In genomic region chr22:20585640-20586402, GRCh38 we compare ENCODE assay signal across 19 cellular contexts.
DNase-seq lines count a peak whose midpoint lies in the region; ATAC-seq and TF ChIP-seq lines count a peak whose summit lies in the region.
"Had no signal": no experiment of that assay in that cellular context is flagged by ENCODE, and none has a peak within 500 bp of the region (broad histone marks: within the 10 kb centered on the region; RNA-seq: fewer than 3 reads in every experiment).

No MANE protein-coding gene starts in this region.

- no peak overlapping the region for H3K9ac ChIP-seq in trophoblast cell (ENCODE audit: low read length)

- 85 to 100% (median 94%) methylated on average over 3 to 12 of the region's 12 CpGs for WGBS in heart left ventricle, 4 donors
- no CpG with 5 or more reads among the region's 12 CpGs for WGBS in trophoblast cell (ENCODE audit: extremely low coverage, insufficient coverage, insufficient read length)

- no peak overlapping the region for H3K14ac ChIP-seq in trophoblast cell (ENCODE audit: low read length)

- no peak overlapping the region for H4K8ac ChIP-seq in trophoblast cell (ENCODE audit: low read depth, low read length)

- no peak overlapping the region for H2BK12ac ChIP-seq in trophoblast cell (ENCODE audit: low read length)

- H2BK5ac ChIP-seq in trophoblast cell (ENCODE audit: low read depth, low read length, poor library complexity), result no peak overlapping the region

- POLR2A ChIA-PET in RWPE1 (lab: Yijun Ruan, JAX; ENCODE audit: low non-redundant PET), result no interaction called here

- H2AFZ ChIP-seq in trophoblast cell (ENCODE audit: insufficient read depth, low read length, poor library complexity), result no peak overlapping the region

- H3K36me3 ChIP-seq in heart left ventricle, result peaks cover 0 to 73% (median 61%) of the 10 kb centered on the region in 9 donors
- peaks cover 70 to 71% of the 10 kb centered on the region in 2 experiments for H3K36me3 ChIP-seq in trophoblast cell (ENCODE audit: control insufficient read depth in 1 of 2, insufficient read depth in 2 of 2, low read length in 2 of 2)

- no peak overlapping the region for H3K27ac ChIP-seq in heart left ventricle
- H3K27ac ChIP-seq in RWPE1, result peak overlapping the region; percentile 99
- H3K27ac ChIP-seq in trophoblast cell (ENCODE audit: low read depth, low read length), result no peak overlapping the region
- H3K27ac ChIP-seq: HL-60 had no signal

- H3K27me3 ChIP-seq in heart left ventricle, result no peaks in the 10 kb centered on the region
- H3K27me3 ChIP-seq in trophoblast cell (ENCODE audit: insufficient read depth, low read length), result no peaks in the 10 kb centered on the region

- H3K79me2 ChIP-seq in trophoblast cell (ENCODE audit: control insufficient read depth, insufficient read depth, low read length, poor library complexity), result no peaks in the 10 kb centered on the region

- intact Hi-C loops in Right ventricle myocardium superior (cut with DNase I) (no loop called here), heart left ventricle (cut with DNase I) (no loop called here)

- no peak for TF ChIP-seq CTCF in heart left ventricle (IDR thresholded peaks at IDR 0.05)
- TF ChIP-seq CTCF in RWPE1 (conservative IDR thresholded peaks at IDR 0.05; ENCODE audit: low read depth), result no peak
- no peak for TF ChIP-seq CTCF in epithelial cell of esophagus (IDR thresholded peaks at IDR 0.05; ENCODE audit: insufficient read depth, low read depth, low read length, missing control alignments)

- no peak for ATAC-seq in Right ventricle myocardium superior (ENCODE audit: poor library complexity)
- no peak for ATAC-seq in heart left ventricle

- CTCF ChIA-PET in RWPE1 (lab: Yijun Ruan, JAX), result interaction anchor here (0.7 kb wide), 1 partner anchor 22 kb away, joined by 3 read pairs; no protein-coding TSS in a partner anchor

- H2BK120ac ChIP-seq in trophoblast cell (ENCODE audit: insufficient read depth, low read length, poor library complexity), result no peak overlapping the region

- H3K4me2 ChIP-seq in trophoblast cell (ENCODE audit: low read length), result no peak overlapping the region

- H3K79me1 ChIP-seq in trophoblast cell (ENCODE audit: low read length), result no peaks in the 10 kb centered on the region

- H3K9me3 ChIP-seq in heart left ventricle (no peaks in the 10 kb centered on the region), trophoblast cell (ENCODE audit: insufficient read depth, low read depth, low read length) (no peaks in the 10 kb centered on the region)

- peak overlapping the region; percentile 23 for H3K18ac ChIP-seq in trophoblast cell (ENCODE audit: low read length)

- no peak overlapping the region for H3K4me3 ChIP-seq in heart left ventricle
- no peak overlapping the region for H3K4me3 ChIP-seq in epithelial cell of esophagus (ENCODE audit: low read length)
- H3K4me3 ChIP-seq in trophoblast cell (ENCODE audit: low read depth, low read length), result no peak overlapping the region

- H3K4me1 ChIP-seq in heart left ventricle (no peaks in the 10 kb centered on the region), trophoblast cell (ENCODE audit: control insufficient read depth in 1 of 2, insufficient read depth in 2 of 2, low read length in 2 of 2) (no peaks in the 10 kb centered on the region)

- no peak overlapping the region for H3K4ac ChIP-seq in trophoblast cell (ENCODE audit: low read depth, low read length)

- no peak overlapping the region for H3K23ac ChIP-seq in trophoblast cell (ENCODE audit: low read length)

- DNase-seq in Right ventricle myocardium superior (peak; percentile 20), heart left ventricle (no peak), RWPE1 (ENCODE audit: low spot score) (no peak), epithelial cell of esophagus (ENCODE audit: low read depth) (peak; percentile 38), trophoblast cell (no peak), NCI-H2196 (lab: John Stamatoyannopoulos, UW; ENCODE audit: unreplicated experiment) (no peak), SHP77 (lab: John Stamatoyannopoulos, UW) (no peak)
- no peak for DNase-seq in stimulated activated CD4-positive, alpha-beta T cell treated with anti-CD3 and anti-CD28 coated beads, Interleukin-15, amount 100 ng/mL, for 24 hours
- DNase-seq: ACHN, AML-193, DMS 273 treated with DMSO at 0.1 percent for 48 hours, MV-4-11, NCI-H1417, NCI-H187 treated with DMSO at 0.1 percent for 48 hours, NCI-H2171, NCI-H446 treated with DMSO at 0.1 percent for 48 hours, NCI-H774, RPMI8226 had no signal

- TF ChIP-seq POLR2A in heart left ventricle (IDR thresholded peaks at IDR 0.05), result no peak

- H4K91ac ChIP-seq in trophoblast cell (ENCODE audit: low read depth, low read length), result no peak overlapping the region

- no peak overlapping the region for H4K12ac ChIP-seq in trophoblast cell (ENCODE audit: low read depth, low read length)

- H2AK5ac ChIP-seq in trophoblast cell (ENCODE audit: low read length), result no peak overlapping the region

Comparison
In these comparisons a context has a peak if more than half of its experiments do, and no peak if none do; other contexts are left out.
1. DNase-seq: peak in Right ventricle myocardium superior (single experiment) and epithelial cell of esophagus (single experiment); none in heart left ventricle (0 of 5), RWPE1 (single experiment), trophoblast cell (0 of 2), NCI-H2196 (single experiment), stimulated activated CD4-positive, alpha-beta T cell treated with anti-CD3 and anti-CD28 coated beads, Interleukin-15, amount 100 ng/mL, for 24 hours (single experiment) and SHP77 (0 of 2).